Comparison of ENCODE assay signal across 4 cellular contexts in genomic region chr12:10340946-10341345, GRCh38. TPM values are rescaled to one million over a fixed set of nuclear protein-coding genes. Genes with fewer than 3 reads are reported as not detected.
"Had no signal": no experiment of that assay in that cellular context is flagged by ENCODE, and none has a peak within 500 bp of the region (broad histone marks: within the 10 kb centered on the region; RNA-seq: fewer than 3 reads in every experiment).

No MANE protein-coding gene starts in this region.

RNA-seq across cellular contexts. Expression of gene KLRK1, which starts 48.9 kb away (rescaled TPM):
- total RNA-seq: occipital lobe, progenitor cell of endocrine pancreas, renal cortical epithelial cell, smooth muscle cell had no signal
- polyA plus RNA-seq: smooth muscle cell had no signal
